9 cellular contexts compared by ENCODE assay signal in genomic region chr3:170868577-170869239, GRCh38. TPM values are rescaled to one million over a fixed set of nuclear protein-coding genes. Genes with fewer than 3 reads are reported as not detected.
A peak's percentile ranks its signal among the peaks of the same experiment; 100 is the strongest.
DNase-seq lines count a peak whose midpoint lies in the region; ATAC-seq and TF ChIP-seq lines count a peak whose summit lies in the region.
"Had no signal": no experiment of that assay in that cellular context is flagged by ENCODE, and none has a peak within 500 bp of the region (broad histone marks: within the 10 kb centered on the region; RNA-seq: fewer than 3 reads in every experiment).

No MANE protein-coding gene starts in this region.

- TF ChIP-seq CTCF in epithelial cell of proximal tubule (conservative IDR thresholded peaks at IDR 0.05; ENCODE audit: low read depth, low read length), result no peak
- no peak for TF ChIP-seq CTCF in GM10266 (IDR thresholded peaks at IDR 0.05; ENCODE audit: control insufficient read depth, insufficient read depth, low read depth, missing control alignments)

- H3K27ac ChIP-seq in SK-N-MC (peak overlapping the region; percentile 88), rectal smooth muscle tissue (ENCODE audit: low read depth, low read length) (peak overlapping the region; percentile 70)

- H3K27me3 ChIP-seq in rectal smooth muscle tissue (ENCODE audit: control insufficient read depth, insufficient read depth, low read length), result no peaks in the 10 kb centered on the region

- peak overlapping the region; percentile 76 for H3K4me3 ChIP-seq in GM08714 (ENCODE audit: low read length)
- H3K4me3 ChIP-seq in SK-N-MC, result peak overlapping the region; percentile 81
- peak overlapping the region; percentile 89 for H3K4me3 ChIP-seq in epithelial cell of proximal tubule (ENCODE audit: low read depth, low read length)
- H3K4me3 ChIP-seq in rectal smooth muscle tissue (ENCODE audit: low read length), result peak overlapping the region; percentile 100

- ATAC-seq in HG03039 (IDR thresholded peaks at IDR 0.05; ENCODE audit: unreplicated experiment), result no peak

- H3K9ac ChIP-seq in SK-N-MC (ENCODE audit: insufficient read length), result peak overlapping the region; percentile 93
- no peak overlapping the region for H3K9ac ChIP-seq in rectal smooth muscle tissue (ENCODE audit: low read length)

- no peak for DNase-seq in SK-N-MC (ENCODE audit: low read depth, low spot score)
- DNase-seq in epithelial cell of proximal tubule (ENCODE audit: low read depth), result no peak
- DNase-seq in H4 (ENCODE audit: low spot score), result no peak
- no peak for DNase-seq in stimulated activated naive CD4-positive, alpha-beta T cell (lab: John Stamatoyannopoulos, UW)
- DNase-seq in GM10266 (ENCODE audit: extremely low spot score), result no peak
- DNase-seq: stimulated activated CD4-positive, alpha-beta T cell treated with anti-CD3 and anti-CD28 coated beads, Interleukin-2, amount 100 ng/mL, for 48 hours had no signal

- peaks cover 38% of the 10 kb centered on the region for H3K36me3 ChIP-seq in SK-N-MC (ENCODE audit: insufficient read depth, low read length)
- peaks cover 7% of the 10 kb centered on the region for H3K36me3 ChIP-seq in rectal smooth muscle tissue (ENCODE audit: control insufficient read depth, insufficient read depth, low read length)

- H3K9me3 ChIP-seq in SK-N-MC (ENCODE audit: low read depth, low read length), result no peaks in the 10 kb centered on the region

- peaks cover 4% of the 10 kb centered on the region for H3K4me1 ChIP-seq in rectal smooth muscle tissue (ENCODE audit: control insufficient read depth, insufficient read depth, low read length)

RNA-seq across cellular contexts. Expression of gene RPL22L1, which starts 1.3 kb away (rescaled TPM):
- total RNA-seq in epithelial cell of proximal tubule, result 362 and 510 TPM in 2 replicates
- total RNA-seq in H4 (2014; rRNA removed; shearing (Covaris generic)), result 760 and 772 TPM in 2 replicates

RNA-seq across cellular contexts. Expression of gene EIF5A2, which starts 39.7 kb away (rescaled TPM):
- total RNA-seq in epithelial cell of proximal tubule, result 4.2 and 7.5 TPM in 2 replicates
- total RNA-seq in H4 (2014; rRNA removed; shearing (Covaris generic)), result 15.4 and 17.0 TPM in 2 replicates
